13 cellular contexts compared by ENCODE assay signal in the genomic region with DNA sequence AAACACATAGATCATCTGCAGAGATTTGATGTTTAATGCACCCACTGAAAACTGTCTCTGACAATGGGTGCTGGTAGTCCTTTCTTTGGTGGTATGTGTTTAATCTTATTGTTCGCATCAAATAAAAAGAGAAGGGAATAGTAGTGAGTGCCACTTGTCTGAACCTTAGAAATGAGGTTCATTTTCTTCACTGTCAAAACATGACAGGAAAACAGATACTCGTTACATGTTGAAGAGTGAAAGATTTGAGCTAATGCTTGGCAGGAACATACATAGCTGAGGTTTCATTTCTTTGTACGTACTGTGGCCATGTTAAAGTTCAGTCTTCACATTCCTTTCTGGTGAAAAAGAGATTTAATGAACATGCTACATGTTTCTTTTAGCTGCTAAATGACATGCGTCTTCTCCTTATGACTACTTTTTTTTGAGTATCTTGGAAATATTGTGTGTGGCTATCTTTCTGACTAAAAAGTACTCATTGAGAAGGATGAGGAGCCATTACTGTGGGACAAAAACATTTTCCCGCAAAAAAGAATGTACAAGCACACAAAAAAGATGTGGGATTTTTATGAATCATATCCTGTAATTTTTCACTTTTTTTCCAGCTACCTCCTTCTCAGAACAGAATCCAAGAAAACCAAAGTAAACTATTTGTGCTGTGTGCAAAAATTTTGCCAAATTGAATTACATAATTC.
A peak's percentile ranks its signal among the peaks of the same experiment; 100 is the strongest.
DNase-seq lines count a peak whose midpoint lies in the region; TF ChIP-seq lines count a peak whose summit lies in the region.
"Had no signal": no experiment of that assay in that cellular context is flagged by ENCODE, and none has a peak within 500 bp of the region (broad histone marks: within the 10 kb centered on the region; RNA-seq: fewer than 3 reads in every experiment).

No MANE protein-coding gene starts in this region.

- TF ChIP-seq POLR2A in erythroblast (IDR thresholded peaks at IDR 0.05; ENCODE audit: low read length), result no peak

- peak; percentile 35 for DNase-seq in HT1080 (ENCODE audit: low read depth)
- DNase-seq in astrocyte of the spinal cord (ENCODE audit: low read depth, low spot score), result peak; percentile 68
- peak; percentile 30 for DNase-seq in inferior parietal cortex (ENCODE audit: extremely low spot score)
- DNase-seq in NCI-H748 treated with DMSO at 0.1 percent for 48 hours (lab: John Stamatoyannopoulos, UW), result no peak
- DNase-seq in activated CD4-positive, alpha-beta T cell treated with anti-CD3 and anti-CD28 coated beads, Interleukin-2, amount 50 U/mL, for 1 hour, result no peak
- DNase-seq in NOMO-1 treated with DMSO at 0.1 percent for 48 hours (lab: John Stamatoyannopoulos, UW; ENCODE audit: unreplicated experiment), result no peak
- DNase-seq in erythroblast (lab: John Stamatoyannopoulos, UW), result no peak
- DNase-seq: activated CD8-positive, alpha-beta T cell treated with anti-CD3 and anti-CD28 coated beads, Interleukin-2, amount 10 ng/mL, durations not matched to agents 7 days and 5 days; endodermal cell; naive B cell; NCI-H1436; small intestine had no signal

- in situ Hi-C loops in astrocyte of the spinal cord (cut with HindIII; ENCODE audit: low sequenced_read_pairs), result no loop called here

- no peak overlapping the region for H3K4me3 ChIP-seq in astrocyte of the spinal cord (ENCODE audit: low read depth, low read length)
- H3K4me3 ChIP-seq: HAP-1 had no signal

- no peak for TF ChIP-seq CTCF in astrocyte of the spinal cord (IDR thresholded peaks at IDR 0.05; ENCODE audit: low read depth, low read length)

Comparison
In these comparisons a context has a peak if more than half of its experiments do, and no peak if none do; other contexts are left out.
1. DNase-seq: peak in HT1080 (single experiment), astrocyte of the spinal cord (single experiment) and inferior parietal cortex (single experiment); none in NCI-H748 treated with DMSO at 0.1 percent for 48 hours (single experiment), activated CD4-positive, alpha-beta T cell treated with anti-CD3 and anti-CD28 coated beads, Interleukin-2, amount 50 U/mL, for 1 hour (single experiment), NOMO-1 treated with DMSO at 0.1 percent for 48 hours (single experiment) and erythroblast (0 of 2).